In genomic region chr1:31441073-31441472, GRCh38 we compare ENCODE assay signal across 21 cellular contexts. TPM values are rescaled to one million over a fixed set of nuclear protein-coding genes. Genes with fewer than 3 reads are reported as not detected.
DNase-seq lines count a peak whose midpoint lies in the region; ATAC-seq, FAIRE-seq and TF ChIP-seq lines count a peak whose summit lies in the region.
"Had no signal": no experiment of that assay in that cellular context is flagged by ENCODE, and none has a peak within 500 bp of the region (broad histone marks: within the 10 kb centered on the region; RNA-seq: fewer than 3 reads in every experiment).

No MANE protein-coding gene starts in this region.

- H3K79me2 ChIP-seq in GM12878 (ENCODE audit: control insufficient read depth, insufficient read depth, low read length): no peaks in the 10 kb centered on the region

- RAD21 ChIA-PET in GM12878 (lab: Charles Lee; ENCODE audit: unreplicated experiment): interaction anchor here (0.8 to 3.1 kb wide), 10 partner anchors 9 to 143 kb away, joined by 3 to 21 read pairs (median 6); no protein-coding TSS in a partner anchor

- H3K4me2 ChIP-seq in GM12878 (ENCODE audit: control insufficient read depth, insufficient read depth): no peak overlapping the region
- H3K4me2 ChIP-seq: A549 had no signal

- TF ChIP-seq CTCF in GM12878 (IDR thresholded peaks at IDR 0.05 in 2 of 3, conservative IDR thresholded peaks at IDR 0.05 in 1 of 3; ENCODE audit: control insufficient read depth in 2 of 3, extremely low read depth in 1 of 3, insufficient read depth in 1 of 3, low read depth in 3 of 3, low read length in 3 of 3): no peak

- H3K27ac ChIP-seq in GM12878 (ENCODE audit: control insufficient read depth, insufficient read depth): no peak overlapping the region
- H3K27ac ChIP-seq: HL-60, SJSA1 had no signal

- CTCF ChIA-PET in GM12878 (lab: Yijun Ruan, JAX): interaction anchor here (1.1 to 6.5 kb wide), 5 partner anchors 18 to 108 kb away, joined by 3 to 41 read pairs (median 7); no protein-coding TSS in a partner anchor

- no peak for TF ChIP-seq EP300 in GM12878 (IDR thresholded peaks at IDR 0.05; ENCODE audit: borderline replicate concordance in 1 of 2, control insufficient read depth in 1 of 2, low read depth in 2 of 2, low read length in 2 of 2)

- intact Hi-C loops in GM12878 (cut with micrococcal nuclease; ENCODE audit: unreplicated experiment): loop anchor here (5.0 kb wide), 1 partner anchor 106 kb away; no protein-coding TSS in a partner anchor

- no peak for TF ChIP-seq POLR2A in GM12878 (IDR thresholded peaks at IDR 0.05; ENCODE audit: low read depth, low read length)

- SMC1A ChIA-PET in GM12878 (lab: Charles Lee; ENCODE audit: uncharacterized antibody, unreplicated experiment): interaction anchor here (0.8 to 3.0 kb wide), 10 partner anchors 9 to 108 kb away, joined by 3 to 15 read pairs (median 6); no protein-coding TSS in a partner anchor

- H3K27me3 ChIP-seq in GM12878 (replicated peaks in 1 of 2; ENCODE audit: control insufficient read depth in 2 of 2, insufficient read depth in 2 of 2, low read length in 1 of 2): no peaks in the 10 kb centered on the region
- H3K27me3 ChIP-seq: SJSA1 had no signal

- WGBS in GM12878 (ENCODE audit: insufficient coverage, insufficient replicate concordance, low lambda C conversion rate, missing lambda C conversion rate): 20% methylated on average over 3 of the region's 3 CpGs

- BruUV-seq in GM12878 (replicated peaks; lab: Mats Ljungman, UMichigan): no TSS peak

- H3K9me3 ChIP-seq in GM12878 (replicated peaks; ENCODE audit: control insufficient read depth, insufficient read depth, low read length): peaks cover 3% of the 10 kb centered on the region; the same call in 2 of the 3 replicates
- H3K9me3 ChIP-seq: SJSA1 had no signal

- H3K36me3 ChIP-seq in GM12878 (ENCODE audit: control insufficient read depth in 2 of 2, insufficient read depth in 2 of 2, low read length in 1 of 2): no peaks in the 10 kb centered on the region
- H3K36me3 ChIP-seq: SJSA1 had no signal

- DNase-seq in NCI-H748 (lab: John Stamatoyannopoulos, UW; ENCODE audit: unreplicated experiment) (peak; percentile 54), NCI-H748 treated with DMSO at 0.1 percent for 48 hours (lab: John Stamatoyannopoulos, UW) (no peak), DMS53 treated with DMSO at 0.1 percent for 48 hours (lab: John Stamatoyannopoulos, UW; ENCODE audit: unreplicated experiment) (peak; percentile 66), NCI-H2171 treated with DMSO at 0.1 percent for 48 hours (lab: John Stamatoyannopoulos, UW) (peak; percentile 82), GM12878 (ENCODE audit: low read depth, low spot score) (no peak), LoVo (ENCODE audit: low spot score) (no peak)
- DNase-seq: CD4-positive, alpha-beta T cell; DND-41; H7; HFFc6; IMR-90; Kasumi-1; NCI-H1092 treated with DMSO at 0.1 percent for 48 hours; NCI-H2081 treated with DMSO at 0.1 percent for 48 hours; NCI-H526 treated with DMSO at 0.1 percent for 48 hours; T-helper 17 cell had no signal

- H3K9ac ChIP-seq in GM12878 (ENCODE audit: control insufficient read depth, insufficient read depth, low read length): no peak overlapping the region

- in situ Hi-C loops in GM12878 (cut with MboI): no loop called here

- FAIRE-seq in GM12878 (lab: Jason Lieb, UNC): no peak
- FAIRE-seq: A549, G401.6 had no signal

- no peaks in the 10 kb centered on the region for H4K20me1 ChIP-seq in GM12878 (ENCODE audit: control insufficient read depth, insufficient read depth)

- H3K4me1 ChIP-seq in GM12878 (ENCODE audit: control insufficient read depth, insufficient read depth, low read length): no peaks in the 10 kb centered on the region

- POLR2A ChIA-PET in GM12878 (lab: Charles Lee): interaction anchor here (1.2 to 3.2 kb wide), 3 partner anchors 16 to 67 kb away, joined by 3 to 12 read pairs (median 5); no protein-coding TSS in a partner anchor

- H2AFZ ChIP-seq in GM12878 (ENCODE audit: control insufficient read depth, low read depth, low read length): no peak overlapping the region

- no peak overlapping the region for H3K4me3 ChIP-seq in GM12878
- H3K4me3 ChIP-seq: A549, SJSA1 had no signal

- no peak for TF ChIP-seq RAD21 in GM12878 (IDR thresholded peaks at IDR 0.05; ENCODE audit: insufficient read depth, low read depth, low read length)

- ATAC-seq in GM12878 (peak; percentile 16), HG03442 (IDR thresholded peaks at IDR 0.05; ENCODE audit: unreplicated experiment) (no peak)
- ATAC-seq: A549, T-helper 17 cell had no signal

TF ChIP-seq in GM12878, 131 proteins besides CTCF, POLR2A, EP300 and RAD21:
- TF ChIP-seq RBBP5 (conservative IDR thresholded peaks at IDR 0.05) (no peak), SMAD1 (IDR thresholded peaks at IDR 0.05; ENCODE audit: low read depth, partially characterized antibody) (no peak), BMI1 (IDR thresholded peaks at IDR 0.05; ENCODE audit: borderline replicate concordance) (no peak), ZSCAN29 (IDR thresholded peaks at IDR 0.05) (no peak), CEBPB (IDR thresholded peaks at IDR 0.05; ENCODE audit: borderline replicate concordance in 1 of 2, low read depth in 2 of 2, low read length in 2 of 2) (no peak), HCFC1 (IDR thresholded peaks at IDR 0.05; ENCODE audit: low read length) (no peak), CHD4 (IDR thresholded peaks at IDR 0.05) (no peak), YY1 (IDR thresholded peaks at IDR 0.05; ENCODE audit: low read depth, low read length) (no peak), RAD51 (IDR thresholded peaks at IDR 0.05) (no peak), TARDBP (IDR thresholded peaks at IDR 0.05; ENCODE audit: borderline replicate concordance) (no peak), ZNF687 (IDR thresholded peaks at IDR 0.05) (no peak), CREB1 (IDR thresholded peaks at IDR 0.05; ENCODE audit: low read depth) (no peak), EZH2 (IDR thresholded peaks at IDR 0.05; ENCODE audit: borderline replicate concordance, control insufficient read depth, low read depth, low read length) (no peak), LARP7 (IDR thresholded peaks at IDR 0.05) (no peak), KAT2A (conservative IDR thresholded peaks at IDR 0.05; ENCODE audit: control insufficient read depth, low read depth, low read length) (no peak), FOS (IDR thresholded peaks at IDR 0.05; ENCODE audit: borderline replicate concordance, extremely low read depth, insufficient read length) (no peak), BRCA1 (IDR thresholded peaks at IDR 0.05; ENCODE audit: low read depth, low read length) (no peak), TCF3 (IDR thresholded peaks at IDR 0.05; ENCODE audit: borderline replicate concordance, insufficient read depth, low read depth, low read length) (no peak), ESRRA (IDR thresholded peaks at IDR 0.05; ENCODE audit: low read length) (no peak)
- TF ChIP-seq, protein P1, sequence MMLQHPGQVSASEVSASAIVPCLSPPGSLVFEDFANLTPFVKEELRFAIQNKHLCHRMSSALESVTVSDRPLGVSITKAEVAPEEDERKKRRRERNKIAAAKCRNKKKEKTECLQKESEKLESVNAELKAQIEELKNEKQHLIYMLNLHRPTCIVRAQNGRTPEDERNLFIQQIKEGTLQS (IDR thresholded peaks at IDR 0.05; ENCODE audit: borderline replicate concordance, extremely low read depth, low read depth, low read length): no peak
TF ChIP-seq in GM12878: peak in this region for 0.

RNA-seq across cellular contexts. Expression of gene SERINC2, which starts 28.1 kb away (rescaled TPM):
- total RNA-seq in GM12878 (2013; cell fraction: nucleolus; rRNA removed): 0.24 TPM in 1 of 2 replicates, not detected in the other
- total RNA-seq in GM12878 (2014; rRNA removed) (0.11 and 0.45 TPM in 2 replicates), GM12878 (2014; rRNA removed; fragmentation: Illumina TruSeq; extraction: Trizol) (0.22 and 0.28 TPM in 2 replicates), GM12878 (2021) (0.54 and 0.82 TPM in 2 replicates)
- 0.41 TPM for polyA plus RNA-seq in GM12878 (2011; ENCODE audit: low read depth)
- polyA plus RNA-seq in GM12878 (2011; rRNA removed) (2.5 and 9.4 TPM in 2 replicates), GM12878 (2014; fragmentation: Illumina TruSeq; extraction: Trizol) (0.32 TPM in 1 of 2 replicates, not detected in the other), GM12878 (2014; fragmentation: Nextera tagmentation; extraction: Ambion mirVana) (under 1 TPM; 0.02 to 0.05 TPM), GM12878 (2014; rRNA removed) (0.72 and 1.0 TPM in 2 replicates), GM12878 (2016; fragmentation: Nextera tagmentation; extraction: Ambion mirVana) (under 1 TPM; 0.72 to 0.88 TPM)
- polyA plus RNA-seq in GM12878 (2011; cell fraction: cytosol; rRNA removed): 15.6 and 18.0 TPM in 2 replicates
- 18.3 and 23.5 TPM in 2 replicates for polyA plus RNA-seq in GM12878 (2011; cell fraction: nucleus; rRNA removed)
- polyA plus RNA-seq in GM12878 (2012): 1.3 and 1.9 TPM in 2 replicates
- 9.0 and 14.5 TPM in 2 replicates for polyA minus RNA-seq in GM12878 (2011; rRNA and poly(A)+ RNA removed)
- polyA minus RNA-seq in GM12878 (2011; cell fraction: cytosol; rRNA and poly(A)+ RNA removed): 5.4 and 6.8 TPM in 2 replicates
- 9.2 and 15.2 TPM in 2 replicates for polyA minus RNA-seq in GM12878 (2011; cell fraction: nucleus; rRNA and poly(A)+ RNA removed)

Comparison
In these comparisons a context has a peak if more than half of its experiments do, and no peak if none do; other contexts are left out.
1. DNase-seq: peak in NCI-H748 (single experiment), DMS53 treated with DMSO at 0.1 percent for 48 hours (single experiment) and NCI-H2171 treated with DMSO at 0.1 percent for 48 hours (single experiment); none in NCI-H748 treated with DMSO at 0.1 percent for 48 hours (single experiment), GM12878 (single experiment) and LoVo (single experiment).